ENCODE assay signal across 11 cellular contexts in the genomic region with DNA sequence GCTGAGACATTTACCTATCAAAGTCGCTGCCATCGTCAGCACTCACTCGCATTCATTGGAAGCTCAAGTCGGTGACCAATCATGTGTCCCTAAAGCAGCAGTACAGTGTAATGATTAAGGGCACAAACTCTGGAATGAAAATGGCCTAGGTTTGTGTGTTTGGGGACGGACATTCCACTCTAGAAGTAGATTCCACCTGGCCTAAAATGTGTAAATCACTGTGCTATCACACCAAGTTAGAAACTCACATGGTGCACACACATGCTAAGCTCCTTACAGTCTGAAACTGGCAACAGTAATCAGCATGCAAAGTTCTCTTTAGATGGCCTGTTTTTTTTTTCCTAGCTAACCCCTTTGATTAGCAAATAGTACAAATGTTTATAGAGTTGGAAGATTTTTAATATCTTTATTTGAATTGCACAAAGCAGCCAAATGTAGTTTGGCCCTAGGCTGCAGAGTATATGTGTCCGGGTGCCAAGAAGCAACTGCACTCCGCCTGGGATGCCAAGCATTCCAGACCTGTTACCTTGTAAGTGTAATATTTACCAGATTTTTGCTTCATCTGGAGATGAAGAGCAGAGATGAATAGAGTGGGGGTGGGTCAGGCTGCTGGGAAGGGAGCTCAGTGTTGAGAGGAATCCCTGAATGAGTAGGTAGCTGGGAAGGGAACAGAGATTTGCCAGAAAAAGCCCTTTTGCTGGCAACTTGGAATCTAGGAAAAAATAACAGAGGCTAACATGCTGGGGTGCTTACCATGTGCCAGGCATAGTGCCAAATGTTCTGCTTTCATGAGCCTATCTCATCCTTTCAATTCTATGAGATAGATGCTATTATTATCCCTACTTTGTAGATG. TPM values are rescaled to one million over a fixed set of nuclear protein-coding genes. Genes with fewer than 3 reads are reported as not detected.
DNase-seq lines count a peak whose midpoint lies in the region; ATAC-seq, FAIRE-seq and TF ChIP-seq lines count a peak whose summit lies in the region.
"Had no signal": no experiment of that assay in that cellular context is flagged by ENCODE, and none has a peak within 500 bp of the region (broad histone marks: within the 10 kb centered on the region; RNA-seq: fewer than 3 reads in every experiment).

No MANE protein-coding gene starts in this region.

- H3K9me3 Mint-ChIP-seq in stimulated activated naive B cell treated with anti-CD40 and anti-IgM and Interleukin-4, amounts not matched to agents 10 μg/mL and 1 μg/mL and 100 μg/mL, for 72 hours, result no peaks in the 10 kb centered on the region
- H3K9me3 Mint-ChIP-seq: naive thymus-derived CD8-positive, alpha-beta T cell had no signal

- no peak for TF ChIP-seq POLR2A in H54 (IDR thresholded peaks at IDR 0.05; ENCODE audit: low read depth, low read length)
- no peak for TF ChIP-seq POLR2A in sigmoid colon (IDR thresholded peaks at IDR 0.05)

- no peak for TF ChIP-seq CTCF in RWPE1 (conservative IDR thresholded peaks at IDR 0.05; ENCODE audit: low read depth)
- TF ChIP-seq CTCF in fibroblast of villous mesenchyme (IDR thresholded peaks at IDR 0.05; ENCODE audit: insufficient read depth, low read depth, low read length), result no peak
- no peak for TF ChIP-seq CTCF in sigmoid colon (IDR thresholded peaks at IDR 0.05)

- peak; percentile 30 for FAIRE-seq in H54 (lab: Jason Lieb, UNC)

- peaks cover 6 to 15% of the 10 kb centered on the region in 2 donors for H3K4me1 Mint-ChIP-seq in stimulated activated naive B cell treated with anti-CD40 and anti-IgM and Interleukin-4, amounts not matched to agents 10 μg/mL and 1 μg/mL and 100 μg/mL, for 72 hours

- CTCF ChIA-PET in RWPE1 (lab: Yijun Ruan, JAX), result no interaction called here

- H3K4me1 ChIP-seq in sigmoid colon, result peaks cover 0 to 54% (median 34%) of the 10 kb centered on the region in 4 donors

- no peaks in the 10 kb centered on the region for H3K36me3 Mint-ChIP-seq in stimulated activated naive B cell treated with anti-CD40 and anti-IgM and Interleukin-4, amounts not matched to agents 10 μg/mL and 1 μg/mL and 100 μg/mL, for 72 hours
- H3K36me3 Mint-ChIP-seq: naive thymus-derived CD8-positive, alpha-beta T cell had no signal

- no peak overlapping the region for H3K27ac Mint-ChIP-seq in stimulated activated naive B cell treated with anti-CD40 and anti-IgM and Interleukin-4, amounts not matched to agents 10 μg/mL and 1 μg/mL and 100 μg/mL, for 72 hours
- H3K27ac Mint-ChIP-seq: naive thymus-derived CD8-positive, alpha-beta T cell had no signal

- H3K27ac ChIP-seq in RWPE1 (peak overlapping the region; percentile 83; the same call in 1 of the 2 replicates), sigmoid colon (peak overlapping the region in 3 of 4 donors; percentile 20 to 63 (median 51))

- whole genome bisulfite sequencing in sigmoid colon, 2 donors, result 81% methylated on average over 7 of the region's 7 CpGs

- intact Hi-C loops in sigmoid colon (cut with DNase I), result no loop called here

- POLR2A ChIA-PET in RWPE1 (lab: Yijun Ruan, JAX; ENCODE audit: low non-redundant PET), result no interaction called here

- H3K4me3 Mint-ChIP-seq in stimulated activated naive B cell treated with anti-CD40 and anti-IgM and Interleukin-4, amounts not matched to agents 10 μg/mL and 1 μg/mL and 100 μg/mL, for 72 hours, result no peak overlapping the region
- H3K4me3 Mint-ChIP-seq: naive thymus-derived CD8-positive, alpha-beta T cell had no signal

- peaks cover 14 to 26% of the 10 kb centered on the region in 2 donors for H3K27me3 Mint-ChIP-seq in stimulated activated naive B cell treated with anti-CD40 and anti-IgM and Interleukin-4, amounts not matched to agents 10 μg/mL and 1 μg/mL and 100 μg/mL, for 72 hours

- H3K9me3 ChIP-seq in sigmoid colon, result no peaks in the 10 kb centered on the region

- no peak for TF ChIP-seq EP300 in sigmoid colon (IDR thresholded peaks at IDR 0.05)

- no peak overlapping the region for H3K4me3 ChIP-seq in fibroblast of villous mesenchyme (ENCODE audit: low read depth, low read length)
- H3K4me3 ChIP-seq in sigmoid colon, result no peak overlapping the region

- peak; percentile 27 for DNase-seq in H54 (ENCODE audit: insufficient read length, low spot score)
- DNase-seq in RWPE1 (ENCODE audit: low spot score), result peak; percentile 78
- DNase-seq in fibroblast of villous mesenchyme (ENCODE audit: low read depth), result peak; percentile 58
- DNase-seq in sigmoid colon, result no peak
- no peak for DNase-seq in stimulated activated naive B cell treated with anti-CD40 and anti-IgM and Interleukin-4, amounts not matched to agents 10 μg/mL and 1 μg/mL and 100 μg/mL, for 72 hours
- DNase-seq in DMS79 (lab: John Stamatoyannopoulos, UW), result no peak
- no peak for DNase-seq in NCI-H2171 treated with DMSO at 0.1 percent for 48 hours (lab: John Stamatoyannopoulos, UW)
- DNase-seq: naive thymus-derived CD8-positive, alpha-beta T cell; NCI-H2107 had no signal

- no peaks in the 10 kb centered on the region for H3K27me3 ChIP-seq in sigmoid colon

- H3K36me3 ChIP-seq in sigmoid colon, result no peaks in the 10 kb centered on the region

- no peak for ATAC-seq in stimulated activated naive B cell treated with anti-CD40 and anti-IgM and Interleukin-4, amounts not matched to agents 10 μg/mL and 1 μg/mL and 100 μg/mL, for 72 hours (replicated peaks)
- no peak for ATAC-seq in esophagus mucosa
- ATAC-seq: activated CD4-positive, CD25-positive, alpha-beta regulatory T cell treated with anti-CD3 and anti-CD28 coated beads, Interleukin-2, amount 50 U/mL, for 24 hours; naive thymus-derived CD8-positive, alpha-beta T cell had no signal

RNA-seq across cellular contexts. Expression of a gene that starts 35.2 kb away (rescaled TPM):
- total RNA-seq in fibroblast of villous mesenchyme (28.0 and 36.3 TPM in 2 replicates), sigmoid colon (10 to 100 TPM in 1 of 4 donors, 1 to 10 TPM in 3; 6.3 to 11.8 (median 7.7) TPM), esophagus mucosa (0.44 TPM)
- polyA plus RNA-seq in sigmoid colon, result under 1 TPM; 0.23 to 0.60 (median 0.38) TPM
- polyA plus RNA-seq: naive thymus-derived CD8-positive, alpha-beta T cell had no signal

Comparison
In these comparisons a context has a peak if more than half of its experiments do, and no peak if none do; other contexts are left out.
1. DNase-seq: peak in H54 (single experiment), RWPE1 (single experiment) and fibroblast of villous mesenchyme (single experiment); none in sigmoid colon (single experiment), stimulated activated naive B cell treated with anti-CD40 and anti-IgM and Interleukin-4, amounts not matched to agents 10 μg/mL and 1 μg/mL and 100 μg/mL, for 72 hours (single experiment), DMS79 (single experiment) and NCI-H2171 treated with DMSO at 0.1 percent for 48 hours (single experiment).